ENCODE assay signal across 17 cellular contexts in the genomic region with DNA sequence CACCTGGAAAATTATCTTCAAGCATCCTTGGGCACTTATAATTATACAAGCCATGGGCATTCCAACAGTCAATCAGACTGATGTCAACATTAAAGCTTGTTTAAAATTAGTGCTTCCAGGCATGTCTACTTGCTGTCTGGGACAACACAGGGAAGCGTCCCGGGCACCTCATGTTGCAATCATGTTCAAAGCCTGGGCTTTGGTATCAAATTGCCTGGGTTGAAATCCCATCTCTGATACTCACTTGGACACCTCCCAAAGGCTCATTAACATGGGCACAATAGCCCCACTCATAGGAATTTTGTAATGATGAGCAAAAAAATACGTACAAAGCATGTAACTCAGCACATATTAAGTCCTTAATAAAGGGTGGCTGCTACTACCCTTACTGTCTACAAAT. TPM values are rescaled to one million over a fixed set of nuclear protein-coding genes. Genes with fewer than 3 reads are reported as not detected.
DNase-seq lines count a peak whose midpoint lies in the region; ATAC-seq and TF ChIP-seq lines count a peak whose summit lies in the region.
"Had no signal": no experiment of that assay in that cellular context is flagged by ENCODE, and none has a peak within 500 bp of the region (broad histone marks: within the 10 kb centered on the region; RNA-seq: fewer than 3 reads in every experiment).

No MANE protein-coding gene starts in this region.

- H3K36me3 ChIP-seq in mammary epithelial cell (ENCODE audit: insufficient read depth, low read length): no peaks in the 10 kb centered on the region
- peaks cover 0 to 45% of the 10 kb centered on the region in 2 donors for H3K36me3 ChIP-seq in gastrocnemius medialis

- H3K36me3 Mint-ChIP-seq in MCF 10A (ENCODE audit: insufficient read depth, unreplicated experiment): peaks cover 50% of the 10 kb centered on the region
- H3K36me3 Mint-ChIP-seq in activated T-helper 2 cell treated with anti-CD3 and anti-CD28 coated beads, Interferon-gamma antibody, Interleukin-2, Interleukin-4, amounts not matched to agents 10 μg/mL and 5 μg/mL and 100 μg/mL, durations not matched to agents 14 hours and 24 hours and 36 hours (ENCODE audit: low read depth): peaks cover 2% of the 10 kb centered on the region
- H3K36me3 Mint-ChIP-seq in T-cell: peaks cover 16% of the 10 kb centered on the region

- peak; percentile 50 for DNase-seq in MCF 10A (ENCODE audit: unreplicated experiment)
- DNase-seq in mammary epithelial cell: no peak
- DNase-seq in epithelial cell of esophagus (ENCODE audit: low read depth): peak; percentile 35
- DNase-seq in gastrocnemius medialis: no peak
- no peak for DNase-seq in SK-N-DZ (ENCODE audit: low spot score)
- DNase-seq in activated T-helper 2 cell treated with anti-CD3 and anti-CD28 coated beads, Interferon-gamma antibody, Interleukin-2, Interleukin-4, amounts not matched to agents 10 μg/mL and 5 μg/mL and 100 μg/mL, durations not matched to agents 14 hours and 24 hours and 36 hours (ENCODE audit: low spot score): no peak
- no peak for DNase-seq in T-cell
- DNase-seq: C1 segment of cervical spinal cord; Calu3; CD4-positive, alpha-beta T cell; DMS153; DMS79 treated with DMSO at 0.1 percent for 48 hours; GDM1; HCEC 1CT; HFFc6 had no signal

- H3K27me3 ChIP-seq in mammary epithelial cell (ENCODE audit: insufficient read depth, low read length) (no peaks in the 10 kb centered on the region), gastrocnemius medialis (no peaks in the 10 kb centered on the region)

- dilution Hi-C loops in mammary epithelial cell (cut with HindIII; ENCODE audit: low sequenced_read_pairs): no loop called here

- H4K20me1 ChIP-seq in mammary epithelial cell (ENCODE audit: insufficient read depth, low read length): no peaks in the 10 kb centered on the region

- H3K27me3 Mint-ChIP-seq in MCF 10A (ENCODE audit: insufficient read depth, unreplicated experiment): no peaks in the 10 kb centered on the region
- H3K27me3 Mint-ChIP-seq in activated T-helper 2 cell treated with anti-CD3 and anti-CD28 coated beads, Interferon-gamma antibody, Interleukin-2, Interleukin-4, amounts not matched to agents 10 μg/mL and 5 μg/mL and 100 μg/mL, durations not matched to agents 14 hours and 24 hours and 36 hours (ENCODE audit: low read depth): no peaks in the 10 kb centered on the region
- H3K27me3 Mint-ChIP-seq in T-cell: no peaks in the 10 kb centered on the region
- H3K27me3 Mint-ChIP-seq: B cell; CD4-positive, alpha-beta T cell had no signal

- no peak overlapping the region for H3K4me2 ChIP-seq in mammary epithelial cell (ENCODE audit: insufficient read depth, low read depth, low read length)

- H3K79me2 ChIP-seq in mammary epithelial cell (ENCODE audit: insufficient read depth, low read length): no peaks in the 10 kb centered on the region

- H3K9me3 Mint-ChIP-seq in MCF 10A (ENCODE audit: unreplicated experiment) (no peaks in the 10 kb centered on the region), T-cell (no peaks in the 10 kb centered on the region)
- no peaks in the 10 kb centered on the region for H3K9me3 Mint-ChIP-seq in activated T-helper 2 cell treated with anti-CD3 and anti-CD28 coated beads, Interferon-gamma antibody, Interleukin-2, Interleukin-4, amounts not matched to agents 10 μg/mL and 5 μg/mL and 100 μg/mL, durations not matched to agents 14 hours and 24 hours and 36 hours
- H3K9me3 Mint-ChIP-seq: CD4-positive, alpha-beta T cell; HFFc6 had no signal

- no peaks in the 10 kb centered on the region for H3K9me3 ChIP-seq in mammary epithelial cell (replicated peaks; ENCODE audit: insufficient read depth, low read length)
- H3K9me3 ChIP-seq in gastrocnemius medialis: no peaks in the 10 kb centered on the region

- no peak overlapping the region for H3K27ac ChIP-seq in mammary epithelial cell (ENCODE audit: insufficient read depth, low read depth, low read length)
- no peak overlapping the region for H3K27ac ChIP-seq in gastrocnemius medialis

- peak; percentile 35 to 56 for ATAC-seq in gastrocnemius medialis
- ATAC-seq in T-cell (replicated peaks in 1 of 4): no peak
- ATAC-seq: HepG2 had no signal

- intact Hi-C loops in MCF 10A (cut with micrococcal nuclease): no loop called here
- intact Hi-C loops in mammary epithelial cell (cut with micrococcal nuclease): loop anchor here (10.0 kb wide), 1 partner anchor 153 kb away; no protein-coding TSS in a partner anchor
- intact Hi-C loops in gastrocnemius medialis (cut with DNase I; ENCODE audit: low total_unique reads): no loop called here
- intact Hi-C loops in activated T-helper 2 cell treated with anti-CD3 and anti-CD28 coated beads, Interferon-gamma antibody, Interleukin-2, Interleukin-4, amounts not matched to agents 10 μg/mL and 5 μg/mL and 100 μg/mL, durations not matched to agents 14 hours and 24 hours and 36 hours (cut with micrococcal nuclease): no loop called here

- 45% methylated on average over 3 of the region's 3 CpGs for WGBS in mammary epithelial cell (ENCODE audit: low coverage, missing lambda C conversion rate)

- H3K4me3 ChIP-seq in mammary epithelial cell (replicated peaks in 1 of 3; ENCODE audit: insufficient read depth in 1 of 3, low read depth in 2 of 3, low read length in 3 of 3) (no peak overlapping the region), epithelial cell of esophagus (ENCODE audit: low read length) (no peak overlapping the region), gastrocnemius medialis (no peak overlapping the region)

- no peak for TF ChIP-seq POLR2A in gastrocnemius medialis (IDR thresholded peaks at IDR 0.05)

- POLR2A ChIA-PET in MCF 10A (lab: Yijun Ruan, JAX) (interaction anchor here (0.5 to 1.9 kb wide), 6 partner anchors 13 to 30 kb away, joined by 3 to 7 read pairs (median 4); partner anchors contain the start of gene TYSND1), T-cell (lab: Charles Lee) (interaction anchor here in 1 of 2 donors (1.2 kb wide), 1 partner anchor 28 kb away, joined by 6 read pairs; the partner anchor contains the start of gene TYSND1)

- no peak for TF ChIP-seq CTCF in MCF 10A (IDR thresholded peaks at IDR 0.05; ENCODE audit: unreplicated experiment)
- no peak for TF ChIP-seq CTCF in mammary epithelial cell (conservative IDR thresholded peaks at IDR 0.05 in 1 of 2, IDR thresholded peaks at IDR 0.05 in 1 of 2; ENCODE audit: extremely low read depth in 1 of 2, insufficient read depth in 1 of 2, low read depth in 1 of 2, low read length in 2 of 2)
- TF ChIP-seq CTCF in epithelial cell of esophagus (IDR thresholded peaks at IDR 0.05; ENCODE audit: insufficient read depth, low read depth, low read length, missing control alignments): no peak
- TF ChIP-seq CTCF in gastrocnemius medialis (IDR thresholded peaks at IDR 0.05 in 4 of 5, conservative IDR thresholded peaks at IDR 0.05 in 1 of 5): no peak

- H2AFZ ChIP-seq in mammary epithelial cell (ENCODE audit: low read depth, low read length): no peak overlapping the region

- BruUV-seq in MCF 10A (replicated peaks; lab: Mats Ljungman, UMichigan): no TSS peak
- no TSS peak for BruUV-seq in mammary epithelial cell (replicated peaks; lab: Mats Ljungman, UMichigan)

- H3K27ac Mint-ChIP-seq in MCF 10A (ENCODE audit: low read depth, unreplicated experiment): no peak overlapping the region
- H3K27ac Mint-ChIP-seq in activated T-helper 2 cell treated with anti-CD3 and anti-CD28 coated beads, Interferon-gamma antibody, Interleukin-2, Interleukin-4, amounts not matched to agents 10 μg/mL and 5 μg/mL and 100 μg/mL, durations not matched to agents 14 hours and 24 hours and 36 hours: no peak overlapping the region
- H3K27ac Mint-ChIP-seq in T-cell: no peak overlapping the region
- H3K27ac Mint-ChIP-seq: B cell; CD4-positive, alpha-beta T cell; HFFc6 had no signal

- H3K4me3 Mint-ChIP-seq in MCF 10A (ENCODE audit: unreplicated experiment) (no peak overlapping the region), T-cell (no peak overlapping the region)
- no peak overlapping the region for H3K4me3 Mint-ChIP-seq in activated T-helper 2 cell treated with anti-CD3 and anti-CD28 coated beads, Interferon-gamma antibody, Interleukin-2, Interleukin-4, amounts not matched to agents 10 μg/mL and 5 μg/mL and 100 μg/mL, durations not matched to agents 14 hours and 24 hours and 36 hours (ENCODE audit: low read depth)
- H3K4me3 Mint-ChIP-seq: B cell; CD4-positive, alpha-beta T cell; HFFc6 had no signal

- in situ Hi-C loops in mammary epithelial cell (cut with MboI; ENCODE audit: low sequenced_read_pairs in 2 of 2): no loop called here
- in situ Hi-C loops in gastrocnemius medialis (cut with MboI; ENCODE audit: low sequenced_read_pairs in 4 of 4): no loop called here

- H3K4me1 Mint-ChIP-seq in MCF 10A (ENCODE audit: insufficient read depth, unreplicated experiment) (peaks cover 6% of the 10 kb centered on the region), T-cell (peaks cover 6 to 8% (median 8%) of the 10 kb centered on the region in 3 donors)
- peaks cover 2% of the 10 kb centered on the region for H3K4me1 Mint-ChIP-seq in activated T-helper 2 cell treated with anti-CD3 and anti-CD28 coated beads, Interferon-gamma antibody, Interleukin-2, Interleukin-4, amounts not matched to agents 10 μg/mL and 5 μg/mL and 100 μg/mL, durations not matched to agents 14 hours and 24 hours and 36 hours (ENCODE audit: low read depth)

- H3K4me1 ChIP-seq in mammary epithelial cell (ENCODE audit: insufficient read depth, low read length) (no peaks in the 10 kb centered on the region), gastrocnemius medialis (peaks cover 12 to 13% of the 10 kb centered on the region in 2 donors)

- CTCF ChIA-PET in MCF 10A (lab: Yijun Ruan, JAX) (interaction anchor here (0.6 to 5.7 kb wide), 10 partner anchors 10 to 401 kb away, joined by 3 to 107 read pairs (median 8); partner anchors contain the start of gene TYSND1), mammary epithelial cell (lab: Charles Lee; ENCODE audit: low non-redundant PET) (no interaction called here), T-cell (lab: Charles Lee) (interaction anchor here (1.1 to 1.4 kb wide), 3 partner anchors 28 to 32 kb away, joined by 3 to 5 read pairs (median 3); partner anchors contain the start of gene TYSND1 (in 2 of the 2))

- H3K9ac ChIP-seq in mammary epithelial cell (ENCODE audit: insufficient read depth, low read length): no peak overlapping the region

RNA-seq across cellular contexts. Expression of gene AIFM2, which starts 14.4 kb away (rescaled TPM):
- total RNA-seq in MCF 10A (2022): 19.2 and 21.9 TPM in 2 replicates
- 1 to 10 TPM; 4.3 to 7.8 TPM for total RNA-seq in mammary epithelial cell
- 4.9 TPM for polyA plus RNA-seq in mammary epithelial cell
- polyA minus RNA-seq in mammary epithelial cell: 1.9 TPM
- 10 to 100 TPM in 2 of 4 donors, 1 to 10 TPM in 2; 6.8 to 11.0 (median 9.8) TPM for total RNA-seq in gastrocnemius medialis
- 0.91 and 1.8 TPM in 2 replicates for polyA plus RNA-seq in SK-N-DZ (2014; cell fraction: cytosol; rRNA removed)
- polyA plus RNA-seq in SK-N-DZ (2014; cell fraction: nucleus; rRNA removed): 2.1 and 2.2 TPM in 2 replicates
- total RNA-seq in activated T-helper 2 cell treated with anti-CD3 and anti-CD28 coated beads, Interferon-gamma antibody, Interleukin-2, Interleukin-4, amounts not matched to agents 10 μg/mL and 5 μg/mL and 100 μg/mL, durations not matched to agents 14 hours and 24 hours and 36 hours: 9.5 and 11.6 TPM in 2 replicates
- total RNA-seq in T-cell: 1 to 10 TPM; 3.2 to 5.8 (median 5.1) TPM

RNA-seq across cellular contexts. Expression of gene TYSND1, which starts 28.3 kb away (rescaled TPM):
- 14.6 and 16.5 TPM in 2 replicates for total RNA-seq in MCF 10A (2022)
- total RNA-seq in mammary epithelial cell: 10 to 100 TPM; 21.7 to 30.3 TPM
- 13.7 TPM for polyA plus RNA-seq in mammary epithelial cell
- 14.2 TPM for polyA minus RNA-seq in mammary epithelial cell
- 10 to 100 TPM in 1 of 4 donors, 1 to 10 TPM in 3; 2.7 to 10.3 (median 4.7) TPM for total RNA-seq in gastrocnemius medialis
- polyA plus RNA-seq in SK-N-DZ (2014; cell fraction: cytosol; rRNA removed): 17.5 and 20.9 TPM in 2 replicates
- polyA plus RNA-seq in SK-N-DZ (2014; cell fraction: nucleus; rRNA removed): 27.6 and 39.4 TPM in 2 replicates
- total RNA-seq in activated T-helper 2 cell treated with anti-CD3 and anti-CD28 coated beads, Interferon-gamma antibody, Interleukin-2, Interleukin-4, amounts not matched to agents 10 μg/mL and 5 μg/mL and 100 μg/mL, durations not matched to agents 14 hours and 24 hours and 36 hours: 12.5 and 13.6 TPM in 2 replicates
- 10 to 100 TPM; 18.3 to 41.0 (median 38.7) TPM for total RNA-seq in T-cell

RNA-seq across cellular contexts. Expression of gene SAR1A, which starts 52.1 kb away (rescaled TPM):
- 132 and 152 TPM in 2 replicates for total RNA-seq in MCF 10A (2022)
- 100 to 1,000 TPM; 116 to 133 TPM for total RNA-seq in mammary epithelial cell
- 31.7 TPM for polyA plus RNA-seq in mammary epithelial cell
- 414 TPM for polyA minus RNA-seq in mammary epithelial cell
- 10 to 100 TPM; 53.9 to 64.4 (median 59.5) TPM for total RNA-seq in gastrocnemius medialis
- 63.0 and 63.8 TPM in 2 replicates for polyA plus RNA-seq in SK-N-DZ (2014; cell fraction: cytosol; rRNA removed)
- 30.9 and 40.5 TPM in 2 replicates for polyA plus RNA-seq in SK-N-DZ (2014; cell fraction: nucleus; rRNA removed)
- 115 and 129 TPM in 2 replicates for total RNA-seq in activated T-helper 2 cell treated with anti-CD3 and anti-CD28 coated beads, Interferon-gamma antibody, Interleukin-2, Interleukin-4, amounts not matched to agents 10 μg/mL and 5 μg/mL and 100 μg/mL, durations not matched to agents 14 hours and 24 hours and 36 hours
- 100 to 1,000 TPM in 2 of 5 donors, 10 to 100 TPM in 3; 64.0 to 132 (median 82.3) TPM for total RNA-seq in T-cell

Comparison
In these comparisons a context has a peak if more than half of its experiments do, and no peak if none do; other contexts are left out.
1. DNase-seq: peak in MCF 10A (single experiment) and epithelial cell of esophagus (single experiment); none in mammary epithelial cell (single experiment), gastrocnemius medialis (0 of 2), SK-N-DZ (single experiment), activated T-helper 2 cell treated with anti-CD3 and anti-CD28 coated beads, Interferon-gamma antibody, Interleukin-2, Interleukin-4, amounts not matched to agents 10 μg/mL and 5 μg/mL and 100 μg/mL, durations not matched to agents 14 hours and 24 hours and 36 hours (single experiment) and T-cell (0 of 34).
2. ATAC-seq: peak in gastrocnemius medialis (2 of 2); none in T-cell (0 of 4).